Comparison of ENCODE assay signal across 7 cellular contexts in the genomic region with DNA sequence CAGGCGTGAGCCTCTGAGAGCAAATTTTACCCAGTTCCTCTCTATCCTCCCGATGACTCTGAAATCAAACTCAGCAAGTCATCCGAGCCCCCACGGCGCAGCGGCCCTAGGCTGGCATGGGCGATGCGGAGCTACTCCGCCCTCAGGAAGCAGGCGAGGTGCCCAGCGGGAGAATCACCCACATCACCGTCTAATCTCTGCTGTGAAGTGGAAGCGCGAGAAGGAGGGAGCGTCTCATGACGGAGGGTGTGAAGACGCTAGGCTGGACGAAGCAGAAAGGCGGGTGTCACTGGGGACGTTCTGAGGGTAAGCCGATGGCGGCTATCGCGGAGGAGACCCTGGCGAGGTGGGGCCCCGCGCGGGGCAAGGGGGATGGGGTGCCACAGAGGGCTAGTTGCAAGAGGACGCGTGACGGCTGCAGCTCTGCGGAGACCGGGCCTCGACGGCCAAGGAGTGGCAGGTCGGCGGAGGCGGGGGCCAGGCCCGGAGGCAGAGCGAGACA. TPM values are rescaled to one million over a fixed set of nuclear protein-coding genes. Genes with fewer than 3 reads are reported as not detected.
A peak's percentile ranks its signal among the peaks of the same experiment; 100 is the strongest.
DNase-seq lines count a peak whose midpoint lies in the region; ATAC-seq and TF ChIP-seq lines count a peak whose summit lies in the region.

No MANE protein-coding gene starts in this region.

- WGBS in heart right ventricle, 2 donors: 0 to 1% methylated on average over 35 to 40 of the region's 40 CpGs
- under 1% methylated on average over 40 of the region's 40 CpGs for WGBS in prostate gland

- no peaks in the 10 kb centered on the region for H3K27me3 Mint-ChIP-seq in activated naive CD8-positive, alpha-beta T cell

- DNase-seq in GM12864 (ENCODE audit: low read depth) (no peak), HAP-1 (ENCODE audit: low spot score in 2 of 2) (no peak), NCI-H226 (peak; percentile 28), heart right ventricle (no peak), prostate gland (ENCODE audit: low spot score) (peak; percentile 35)

- TF ChIP-seq CTCF in GM12864 (IDR thresholded peaks at IDR 0.05; ENCODE audit: low read depth, low read length, missing control alignments) (no peak), heart right ventricle (IDR thresholded peaks at IDR 0.05) (no peak), prostate gland (IDR thresholded peaks at IDR 0.05) (no peak)

- H3K36me3 ChIP-seq in HAP-1 (replicated peaks) (no peaks in the 10 kb centered on the region), heart right ventricle (no peaks in the 10 kb centered on the region), prostate gland (no peaks in the 10 kb centered on the region)

- H3K27ac ChIP-seq in heart right ventricle: peak overlapping the region in 9 of 10 donors; percentile 76 to 89 (median 80)
- peak overlapping the region; percentile 55 to 73 for H3K27ac ChIP-seq in prostate gland

- H3K4me1 Mint-ChIP-seq in activated naive CD8-positive, alpha-beta T cell (ENCODE audit: low read depth): peaks cover 24% of the 10 kb centered on the region

- peak overlapping the region; percentile 76 for H3K27ac Mint-ChIP-seq in activated naive CD8-positive, alpha-beta T cell

- no peaks in the 10 kb centered on the region for H3K36me3 Mint-ChIP-seq in activated naive CD8-positive, alpha-beta T cell

- ATAC-seq in heart right ventricle: peak; percentile 21 to 46 (median 30)
- no peak for ATAC-seq in GM18502 (IDR thresholded peaks at IDR 0.05; ENCODE audit: poor library complexity, unreplicated experiment)

- H3K9me3 Mint-ChIP-seq in activated naive CD8-positive, alpha-beta T cell (ENCODE audit: low read depth): no peaks in the 10 kb centered on the region

- intact Hi-C loops in heart right ventricle (cut with DNase I) (loop anchor here (1.0 to 5.0 kb wide), 10 partner anchors 19 to 98 kb away; partner anchors contain the start of gene GNAT1 (in 1 of the 10)), prostate gland (cut with DNase I) (loop anchor here (1.0 kb wide), 3 partner anchors 19 to 46 kb away; no protein-coding TSS in a partner anchor)

- H3K4me3 Mint-ChIP-seq in activated naive CD8-positive, alpha-beta T cell: peak overlapping the region; percentile 96

- H3K9me3 ChIP-seq in HAP-1: no peaks in the 10 kb centered on the region
- no peaks in the 10 kb centered on the region for H3K9me3 ChIP-seq in heart right ventricle
- H3K9me3 ChIP-seq in prostate gland: no peaks in the 10 kb centered on the region

- H3K27me3 ChIP-seq in HAP-1 (ENCODE audit: low read depth): no peaks in the 10 kb centered on the region
- no peaks in the 10 kb centered on the region for H3K27me3 ChIP-seq in heart right ventricle
- H3K27me3 ChIP-seq in prostate gland (replicated peaks; ENCODE audit: insufficient read depth): no peaks in the 10 kb centered on the region

- H3K4me1 ChIP-seq in HAP-1 (peaks cover 10% of the 10 kb centered on the region), heart right ventricle (peaks cover 8 to 53% (median 22%) of the 10 kb centered on the region in 9 donors), prostate gland (replicated peaks) (no peaks in the 10 kb centered on the region)

- in situ Hi-C loops in HAP-1 (cut with MboI; ENCODE audit: low sequenced_read_pairs): no loop called here

- H3K4me3 ChIP-seq in GM12864 (ENCODE audit: low read depth, low read length): peak overlapping the region; percentile 68
- H3K4me3 ChIP-seq in HAP-1: peak overlapping the region; percentile 50
- peak overlapping the region in 9 of 10 donors; percentile 61 to 96 (median 76) for H3K4me3 ChIP-seq in heart right ventricle
- peak overlapping the region; percentile 44 to 54 for H3K4me3 ChIP-seq in prostate gland

- peak; percentile 6 for TF ChIP-seq POLR2A in prostate gland (IDR thresholded peaks at IDR 0.05)

RNA-seq across cellular contexts. Expression of gene GNAI2, which starts 9.1 kb away (rescaled TPM):
- total RNA-seq in heart right ventricle (100 to 1,000 TPM; 112 to 270 (median 146) TPM), prostate gland (100 to 1,000 TPM; 118 to 301 TPM)
- 100 to 1,000 TPM; 107 to 171 TPM for polyA plus RNA-seq in heart right ventricle

RNA-seq across cellular contexts. Expression of gene SLC38A3, which starts 21.9 kb away (rescaled TPM):
- total RNA-seq in heart right ventricle: 10 to 100 TPM in 7 of 10 donors, 1 to 10 TPM in 3; 6.2 to 16.4 (median 11.2) TPM
- polyA plus RNA-seq in heart right ventricle: 10 to 100 TPM in 1 of 2 donors, 1 to 10 TPM in 1; 1.4 to 11.8 TPM
- 1 to 10 TPM in 1 of 2 donors, under 1 TPM in 1; 0.41 to 4.0 TPM for total RNA-seq in prostate gland

RNA-seq across cellular contexts. Expression of gene GNAT1, which starts 35.5 kb away (rescaled TPM):
- not detected for total RNA-seq in heart right ventricle
- not detected for polyA plus RNA-seq in heart right ventricle
- not detected for total RNA-seq in prostate gland

RNA-seq across cellular contexts. Expression of gene SEMA3B, which starts 42.0 kb away (rescaled TPM):
- total RNA-seq in heart right ventricle (10 to 100 TPM; 14.9 to 28.8 (median 21.9) TPM), prostate gland (10 to 100 TPM in 1 of 2 donors, 1 to 10 TPM in 1; 8.7 to 32.0 TPM)
- polyA plus RNA-seq in heart right ventricle: 10 to 100 TPM; 21.2 to 46.7 TPM

RNA-seq across cellular contexts. Expression of gene LSMEM2, which starts 51.9 kb away (rescaled TPM):
- total RNA-seq in heart right ventricle (10 to 100 TPM; 13.2 to 45.2 (median 33.2) TPM), prostate gland (not detected)
- polyA plus RNA-seq in heart right ventricle: 10 to 100 TPM in 1 of 2 donors, 1 to 10 TPM in 1; 1.9 to 26.3 TPM

Comparison
In these comparisons a context has a peak if more than half of its experiments do, and no peak if none do; other contexts are left out.
1. DNase-seq: peak in NCI-H226 (single experiment) and prostate gland (single experiment); none in GM12864 (single experiment), HAP-1 (0 of 2) and heart right ventricle (0 of 2).
2. Peak in every context shown above with its lines, with median percentiles within 50 percentile points of each other: H3K4me3 ChIP-seq.